In the genomic region with DNA sequence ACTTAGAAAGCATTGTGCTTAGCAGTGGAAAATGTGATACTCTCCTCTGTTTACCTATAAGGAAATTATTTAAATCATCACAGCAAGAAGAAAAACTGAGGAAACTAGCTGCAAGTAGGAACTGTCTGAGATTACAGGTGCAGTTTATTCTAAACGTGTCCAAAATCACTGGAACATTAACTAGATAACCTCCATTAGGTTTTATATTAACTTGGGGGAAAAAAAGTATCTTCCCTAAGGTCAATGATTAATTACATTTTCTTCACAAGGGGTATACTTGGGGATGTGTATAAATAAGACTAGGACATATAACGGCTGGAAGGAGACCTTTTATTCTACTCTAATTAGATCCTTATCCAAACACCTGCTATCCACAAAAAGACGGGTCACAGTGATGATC, we compare ENCODE assay signal across 30 cellular contexts.
"Had no signal": no experiment of that assay in that cellular context is flagged by ENCODE, and none has a peak within 500 bp of the region (broad histone marks: within the 10 kb centered on the region; RNA-seq: fewer than 3 reads in every experiment).

No MANE protein-coding gene starts in this region.

- DNase-seq: activated CD4-positive, alpha-beta T cell treated with anti-CD3 and anti-CD28 coated beads for 4 hours; activated CD4-positive, alpha-beta T cell treated with anti-CD3 and anti-CD28 coated beads, Interleukin-2, amount 50 U/mL, for 4 hours; activated effector memory CD4-positive, alpha-beta T cell treated with Interleukin-2 at 50 U/mL for 16 hours; activated naive CD4-positive, alpha-beta T cell treated with Interleukin-2 at 50 U/mL for 16 hours; activated T-cell treated with anti-CD3 and anti-CD28 coated beads for 4 hours; activated T-cell treated with anti-CD3 and anti-CD28 coated beads, Interleukin-2, amount 50 U/mL, for 72 hours; anterior cingulate cortex; body of pancreas; dermis blood vessel endothelial cell; effector CD4-positive, alpha-beta T cell; esophagus squamous epithelium; foreskin melanocyte; glutamatergic neuron; islet precursor cell; lower lobe of right lung; nephron progenitor cell; spleen; stimulated activated naive CD4-positive, alpha-beta T cell; T-helper 9 cell; tibial artery had no signal

- H3K9me3 ChIP-seq: body of pancreas, esophagus squamous epithelium, lower lobe of right lung, neutrophil, prostate gland, right atrium auricular region, spleen, suprapubic skin, tibial artery had no signal

- H3K27ac ChIP-seq: epithelial cell of prostate, esophagus squamous epithelium, hepatocyte, lower lobe of right lung, neutrophil, prostate gland, spleen, suprapubic skin, tibial artery, VCaP had no signal

- H3K36me3 ChIP-seq: neutrophil, prostate gland had no signal

- ATAC-seq: activated T-cell treated with anti-CD3 and anti-CD28 coated beads, Interleukin-2, amount 50 U/mL, for 72 hours; body of pancreas; lower lobe of right lung had no signal

- FAIRE-seq: colon, endometrium, TTC549 had no signal

- H2AFZ ChIP-seq: hepatocyte had no signal

- H3K27me3 ChIP-seq: body of pancreas, esophagus squamous epithelium, hepatocyte, neutrophil, right atrium auricular region, spleen, suprapubic skin, tibial artery had no signal

- H3K4me3 ChIP-seq: body of pancreas, esophagus squamous epithelium, hepatocyte, lower lobe of right lung, prostate gland, right atrium auricular region, spleen, suprapubic skin, tibial artery had no signal

- H3K4me2 ChIP-seq: hepatocyte had no signal
